Comparison of ENCODE assay signal across 38 cellular contexts in the genomic region with DNA sequence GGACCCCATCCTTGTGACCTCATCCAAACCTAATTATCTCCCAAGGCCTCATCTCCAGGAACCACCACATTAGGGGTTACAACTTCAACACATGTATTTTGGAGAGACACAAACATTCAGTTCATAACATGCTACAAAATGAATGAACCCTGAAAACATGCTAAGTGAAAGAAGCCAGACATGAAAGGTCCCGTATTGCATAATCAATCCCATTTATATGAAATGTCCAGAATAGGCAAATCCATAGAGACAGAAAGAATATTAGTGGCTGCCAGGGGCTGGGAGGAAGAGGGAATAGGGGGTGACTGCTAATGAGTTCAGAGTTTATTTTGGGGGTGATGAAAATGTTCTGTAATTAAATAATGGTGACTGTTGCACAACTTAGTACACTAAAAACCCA. TPM values are rescaled to one million over a fixed set of nuclear protein-coding genes. Genes with fewer than 3 reads are reported as not detected.
"Had no signal": no experiment of that assay in that cellular context is flagged by ENCODE, and none has a peak within 500 bp of the region (broad histone marks: within the 10 kb centered on the region; RNA-seq: fewer than 3 reads in every experiment).

No MANE protein-coding gene starts in this region.

- H3K4me3 Mint-ChIP-seq: activated B cell treated with CpG ODN at 0.5 μM for 24 hours; activated CD4-positive, alpha-beta memory T cell treated with anti-CD3 and anti-CD28 coated beads, Interleukin-2, amount 10 ng/mL, durations not matched to agents 7 days and 5 days; activated CD4-positive, alpha-beta T cell treated with anti-CD3 and anti-CD28 coated beads, Interleukin-2, amount 10 ng/mL, durations not matched to agents 24 days and 14 days; activated CD8-positive, alpha-beta memory T cell treated with anti-CD3 and anti-CD28 coated beads, Interleukin-2, amount 10 ng/mL, durations not matched to agents 7 days and 5 days; activated CD8-positive, alpha-beta T cell treated with anti-CD3 and anti-CD28 coated beads, Interleukin-2, amount 10 ng/mL, durations not matched to agents 7 days and 5 days; activated naive CD4-positive, alpha-beta T cell treated with anti-CD3 and anti-CD28 coated beads, Interleukin-2, amount 10 ng/mL, durations not matched to agents 7 days and 5 days; activated naive CD4-positive, alpha-beta T cell treated with anti-CD3 and anti-CD28 coated beads, Interleukin-2, amount 50 U/mL, for 24 hours; activated naive CD8-positive, alpha-beta T cell; activated naive CD8-positive, alpha-beta T cell treated with anti-CD3 and anti-CD28 coated beads, Interleukin-2, amount 10 ng/mL, durations not matched to agents 7 days and 5 days; activated naive CD8-positive, alpha-beta T cell treated with anti-CD3 and anti-CD28 coated beads, Interleukin-2, amount 50 U/mL, for 24 hours; activated T-cell treated with anti-CD3 and anti-CD28 coated beads, Interleukin-2, amount 50 U/mL, for 24 hours; brain; central memory CD8-positive, alpha-beta T cell; T-helper 1 cell treated with Interleukin-12 subunit alpha and Interleukin-12 subunit beta and Interleukin-4 antibody, amounts not matched to agents 30 μg/mL and 1 μg/mL, for 36 hours; T-helper 2 cell treated with Interferon-gamma antibody and Interleukin-4, amounts not matched to agents 5 μg/mL and 100 μg/mL, for 36 hours had no signal

- DNase-seq: activated B cell treated with CpG ODN at 0.5 μM for 24 hours; activated CD4-positive, alpha-beta memory T cell treated with anti-CD3 and anti-CD28 coated beads, Interleukin-2, amount 10 ng/mL, durations not matched to agents 7 days and 5 days; activated CD4-positive, alpha-beta T cell treated with anti-CD3 and anti-CD28 coated beads for 4 hours; activated CD4-positive, alpha-beta T cell treated with anti-CD3 and anti-CD28 coated beads, Interleukin-2, amount 10 ng/mL, durations not matched to agents 24 days and 14 days; activated CD4-positive, alpha-beta T cell treated with anti-CD3 and anti-CD28 coated beads, Interleukin-2, amount 50 U/mL, for 1 hour; activated CD4-positive, alpha-beta T cell treated with anti-CD3 and anti-CD28 coated beads, Interleukin-2, amount 50 U/mL, for 4 hours; activated CD4-positive, CD25-positive, alpha-beta regulatory T cell treated with anti-CD3 and anti-CD28 coated beads, Interleukin-2, amount 50 U/mL, for 72 hours; activated CD8-positive, alpha-beta memory T cell treated with anti-CD3 and anti-CD28 coated beads for 24 hours; activated CD8-positive, alpha-beta memory T cell treated with anti-CD3 and anti-CD28 coated beads, Interleukin-2, amount 10 ng/mL, durations not matched to agents 7 days and 5 days; activated CD8-positive, alpha-beta memory T cell treated with anti-CD3 and anti-CD28 coated beads, Interleukin-2, amount 50 U/mL, for 48 hours; activated CD8-positive, alpha-beta T cell treated with anti-CD3 and anti-CD28 coated beads, Interleukin-2, amount 10 ng/mL, durations not matched to agents 7 days and 5 days; activated effector memory CD4-positive, alpha-beta T cell treated with Interleukin-2 at 50 U/mL for 16 hours; activated gamma-delta T cell; activated naive CD4-positive, alpha-beta T cell treated with anti-CD3 and anti-CD28 coated beads, Interleukin-2, amount 10 ng/mL, durations not matched to agents 7 days and 5 days; activated naive CD4-positive, alpha-beta T cell treated with Interleukin-2 at 50 U/mL for 16 hours; activated naive CD8-positive, alpha-beta T cell treated with anti-CD3 and anti-CD28 coated beads, Interleukin-2, amount 10 ng/mL, durations not matched to agents 7 days and 5 days; activated naive CD8-positive, alpha-beta T cell treated with anti-CD3 and anti-CD28 coated beads, Interleukin-2, amount 50 U/mL, for 24 hours; activated T-cell treated with anti-CD3 and anti-CD28 coated beads, Interleukin-2, amount 50 U/mL, for 24 hours; activated T-cell treated with anti-CD3 and anti-CD28 coated beads, Interleukin-2, amount 50 U/mL, for 48 hours; amygdala; anterior cingulate cortex; caudate nucleus; cerebellar nuclear complex; T-helper 1 cell; T-helper 2 cell; T-helper 9 cell had no signal

- FAIRE-seq: bronchial epithelial cell, TTC549 had no signal

- H3K4me1 Mint-ChIP-seq: activated B cell treated with CpG ODN at 0.5 μM for 24 hours; activated CD4-positive, alpha-beta memory T cell treated with anti-CD3 and anti-CD28 coated beads, Interleukin-2, amount 10 ng/mL, durations not matched to agents 7 days and 5 days; activated CD4-positive, alpha-beta T cell treated with anti-CD3 and anti-CD28 coated beads, Interleukin-2, amount 10 ng/mL, durations not matched to agents 24 days and 14 days; activated naive CD4-positive, alpha-beta T cell treated with anti-CD3 and anti-CD28 coated beads, Interleukin-2, amount 10 ng/mL, durations not matched to agents 7 days and 5 days; activated naive CD4-positive, alpha-beta T cell treated with anti-CD3 and anti-CD28 coated beads, Interleukin-2, amount 50 U/mL, for 24 hours; activated naive CD8-positive, alpha-beta T cell treated with anti-CD3 and anti-CD28 coated beads, Interleukin-2, amount 10 ng/mL, durations not matched to agents 7 days and 5 days; activated naive CD8-positive, alpha-beta T cell treated with anti-CD3 and anti-CD28 coated beads, Interleukin-2, amount 50 U/mL, for 24 hours; central memory CD8-positive, alpha-beta T cell had no signal

- H3K36me3 Mint-ChIP-seq: activated CD8-positive, alpha-beta memory T cell treated with anti-CD3 and anti-CD28 coated beads, Interleukin-2, amount 10 ng/mL, durations not matched to agents 7 days and 5 days; activated naive CD4-positive, alpha-beta T cell treated with anti-CD3 and anti-CD28 coated beads, Interleukin-2, amount 10 ng/mL, durations not matched to agents 7 days and 5 days; activated naive CD4-positive, alpha-beta T cell treated with anti-CD3 and anti-CD28 coated beads, Interleukin-2, amount 50 U/mL, for 24 hours; activated naive CD8-positive, alpha-beta T cell; activated naive CD8-positive, alpha-beta T cell treated with anti-CD3 and anti-CD28 coated beads, Interleukin-2, amount 10 ng/mL, durations not matched to agents 7 days and 5 days; brain had no signal

- H3K36me3 ChIP-seq: ascending aorta, cardiac muscle cell had no signal

- H3K27ac Mint-ChIP-seq: activated B cell treated with CpG ODN at 0.5 μM for 24 hours; activated CD4-positive, alpha-beta memory T cell treated with anti-CD3 and anti-CD28 coated beads, Interleukin-2, amount 10 ng/mL, durations not matched to agents 7 days and 5 days; activated CD4-positive, alpha-beta T cell treated with anti-CD3 and anti-CD28 coated beads, Interleukin-2, amount 10 ng/mL, durations not matched to agents 24 days and 14 days; activated CD8-positive, alpha-beta memory T cell treated with anti-CD3 and anti-CD28 coated beads, Interleukin-2, amount 10 ng/mL, durations not matched to agents 7 days and 5 days; activated CD8-positive, alpha-beta T cell treated with anti-CD3 and anti-CD28 coated beads, Interleukin-2, amount 10 ng/mL, durations not matched to agents 7 days and 5 days; activated naive CD4-positive, alpha-beta T cell treated with anti-CD3 and anti-CD28 coated beads, Interleukin-2, amount 10 ng/mL, durations not matched to agents 7 days and 5 days; activated naive CD4-positive, alpha-beta T cell treated with anti-CD3 and anti-CD28 coated beads, Interleukin-2, amount 50 U/mL, for 24 hours; activated naive CD8-positive, alpha-beta T cell; activated naive CD8-positive, alpha-beta T cell treated with anti-CD3 and anti-CD28 coated beads, Interleukin-2, amount 10 ng/mL, durations not matched to agents 7 days and 5 days; activated naive CD8-positive, alpha-beta T cell treated with anti-CD3 and anti-CD28 coated beads, Interleukin-2, amount 50 U/mL, for 24 hours; activated T-cell treated with anti-CD3 and anti-CD28 coated beads, Interleukin-2, amount 50 U/mL, for 24 hours; activated T-helper 2 cell treated with anti-CD3 and anti-CD28 coated beads, Interferon-gamma antibody, Interleukin-2, Interleukin-4, amounts not matched to agents 10 μg/mL and 5 μg/mL and 100 μg/mL, durations not matched to agents 14 hours and 24 hours and 36 hours; brain; T-helper 1 cell treated with Interleukin-12 subunit alpha and Interleukin-12 subunit beta and Interleukin-4 antibody, amounts not matched to agents 30 μg/mL and 1 μg/mL, for 36 hours; T-helper 2 cell treated with Interferon-gamma antibody and Interleukin-4, amounts not matched to agents 5 μg/mL and 100 μg/mL, for 36 hours had no signal

- H3K9me3 ChIP-seq: ascending aorta had no signal

- ATAC-seq: activated CD8-positive, alpha-beta memory T cell treated with anti-CD3 and anti-CD28 coated beads, Interleukin-2, amount 10 ng/mL, durations not matched to agents 7 days and 5 days; activated CD8-positive, alpha-beta T cell treated with anti-CD3 and anti-CD28 coated beads, Interleukin-2, amount 10 ng/mL, durations not matched to agents 7 days and 5 days; activated naive CD8-positive, alpha-beta T cell treated with anti-CD3 and anti-CD28 coated beads, Interleukin-2, amount 50 U/mL, for 24 hours had no signal

- H3K27me3 Mint-ChIP-seq: activated naive CD4-positive, alpha-beta T cell treated with anti-CD3 and anti-CD28 coated beads, Interleukin-2, amount 50 U/mL, for 24 hours; activated T-cell treated with anti-CD3 and anti-CD28 coated beads, Interleukin-2, amount 50 U/mL, for 24 hours had no signal

- H3K4me3 ChIP-seq: ascending aorta, cardiac muscle cell had no signal

- H3K27ac ChIP-seq: ascending aorta, cardiac muscle cell, VCaP had no signal

- H3K9me3 Mint-ChIP-seq: activated B cell treated with CpG ODN at 0.5 μM for 24 hours; activated CD4-positive, alpha-beta memory T cell treated with anti-CD3 and anti-CD28 coated beads, Interleukin-2, amount 10 ng/mL, durations not matched to agents 7 days and 5 days; activated CD4-positive, alpha-beta T cell treated with anti-CD3 and anti-CD28 coated beads, Interleukin-2, amount 10 ng/mL, durations not matched to agents 24 days and 14 days; activated naive CD4-positive, alpha-beta T cell treated with anti-CD3 and anti-CD28 coated beads, Interleukin-2, amount 10 ng/mL, durations not matched to agents 7 days and 5 days; activated naive CD4-positive, alpha-beta T cell treated with anti-CD3 and anti-CD28 coated beads, Interleukin-2, amount 50 U/mL, for 24 hours; activated naive CD8-positive, alpha-beta T cell treated with anti-CD3 and anti-CD28 coated beads, Interleukin-2, amount 10 ng/mL, durations not matched to agents 7 days and 5 days; activated naive CD8-positive, alpha-beta T cell treated with anti-CD3 and anti-CD28 coated beads, Interleukin-2, amount 50 U/mL, for 24 hours; activated T-cell treated with anti-CD3 and anti-CD28 coated beads, Interleukin-2, amount 50 U/mL, for 24 hours; activated T-helper 2 cell treated with anti-CD3 and anti-CD28 coated beads, Interferon-gamma antibody, Interleukin-2, Interleukin-4, amounts not matched to agents 10 μg/mL and 5 μg/mL and 100 μg/mL, durations not matched to agents 14 hours and 24 hours and 36 hours; central memory CD8-positive, alpha-beta T cell; T-helper 1 cell treated with Interleukin-12 subunit alpha and Interleukin-12 subunit beta and Interleukin-4 antibody, amounts not matched to agents 30 μg/mL and 1 μg/mL, for 36 hours; T-helper 2 cell treated with Interferon-gamma antibody and Interleukin-4, amounts not matched to agents 5 μg/mL and 100 μg/mL, for 36 hours had no signal

- H3K27me3 ChIP-seq: ascending aorta, cardiac muscle cell had no signal

RNA-seq across cellular contexts. Expression of gene IL34, which starts 3.7 kb away (rescaled TPM):
- total RNA-seq: activated CD4-positive, alpha-beta memory T cell treated with anti-CD3 and anti-CD28 coated beads, Interleukin-2, amount 10 ng/mL, durations not matched to agents 7 days and 5 days; activated CD8-positive, alpha-beta memory T cell treated with anti-CD3 and anti-CD28 coated beads, Interleukin-2, amount 10 ng/mL, durations not matched to agents 7 days and 5 days; activated T-helper 2 cell treated with anti-CD3 and anti-CD28 coated beads, Interferon-gamma antibody, Interleukin-2, Interleukin-4, amounts not matched to agents 10 μg/mL and 5 μg/mL and 100 μg/mL, durations not matched to agents 14 hours and 24 hours and 36 hours; cardiac muscle cell had no signal
- polyA plus RNA-seq: cardiac muscle cell had no signal
